Comparison of ENCODE assay signal across 11 cellular contexts in genomic region chr15:30097827-30098226, GRCh38. TPM values are rescaled to one million over a fixed set of nuclear protein-coding genes. Genes with fewer than 3 reads are reported as not detected.
DNase-seq lines count a peak whose midpoint lies in the region; ATAC-seq, FAIRE-seq and TF ChIP-seq lines count a peak whose summit lies in the region.
"Not testable (repeated sequence)": the region's sequence is repeated elsewhere in the genome, so short reads cannot be mapped to it uniquely, and the experiment has no call there.
"Had no signal": no experiment of that assay in that cellular context is flagged by ENCODE, and none has a peak within 500 bp of the region (broad histone marks: within the 10 kb centered on the region; RNA-seq: fewer than 3 reads in every experiment).

No MANE protein-coding gene starts in this region.

- DNase-seq in CD4-positive, CD25-positive, alpha-beta regulatory T cell; T-helper 17 cell; activated T-cell treated with anti-CD3 and anti-CD28 coated beads, Interleukin-2, amount 50 U/mL, for 4 hours; body of pancreas; HepG2 (ENCODE audit: low spot score); natural killer cell treated with Interleukin-12 subunit alpha and Interleukin-12 subunit beta and Interleukin-15 and Interleukin-18, amount 100 ng/mL, for 72 hours (ENCODE audit: low spot score): not testable (repeated sequence)

- FAIRE-seq in HepG2 (lab: Jason Lieb, UNC): not testable (repeated sequence)

- TF ChIP-seq EP300 in HepG2 (IDR thresholded peaks at IDR 0.05; ENCODE audit: low read depth in 2 of 2, low read length in 2 of 2); HepG2 (CRISPR knock-in tag; IDR thresholded peaks at IDR 0.05; ENCODE audit: borderline replicate concordance): not testable (repeated sequence)

- ATAC-seq in CD4-positive, CD25-positive, alpha-beta regulatory T cell (ENCODE audit: low read depth in 2 of 2): peak; percentile 66 to 71
- ATAC-seq in HG03354 (IDR thresholded peaks at IDR 0.05; ENCODE audit: poor library complexity, severe bottlenecking, unreplicated experiment) (peak; percentile 52), T-helper 17 cell (peak; percentile 71), body of pancreas (peak; percentile 59), HepG2 (peak; percentile 82)
- peak; percentile 63 to 69 for ATAC-seq in activated T-cell treated with anti-CD3 and anti-CD28 coated beads, Interleukin-2, amount 50 U/mL, for 4 hours
- ATAC-seq in natural killer cell treated with Interleukin-12 subunit alpha and Interleukin-12 subunit beta and Interleukin-15 and Interleukin-18, amount 100 ng/mL, for 72 hours: peak; percentile 66 to 68

- intact Hi-C loops in body of pancreas (cut with DNase I); HepG2 (cut with micrococcal nuclease; ENCODE audit: unreplicated experiment): not testable (repeated sequence)

- BruUV-seq in HepG2 (replicated peaks; lab: Mats Ljungman, UMichigan): not testable (repeated sequence)

- H3K27me3 Mint-ChIP-seq in CD4-positive, CD25-positive, alpha-beta regulatory T cell; T-helper 17 cell; activated T-cell treated with anti-CD3 and anti-CD28 coated beads, Interleukin-2, amount 50 U/mL, for 4 hours (ENCODE audit: low read depth); natural killer cell treated with Interleukin-12 subunit alpha and Interleukin-12 subunit beta and Interleukin-15 and Interleukin-18, amount 100 ng/mL, for 72 hours: not testable (repeated sequence)

- H3K27me3 ChIP-seq in CD4-positive, CD25-positive, alpha-beta regulatory T cell (ENCODE audit: control insufficient read depth, insufficient read depth, low read length); body of pancreas; HepG2 (ENCODE audit: control insufficient read depth in 1 of 2, insufficient read depth in 2 of 2, low read length in 2 of 2): not testable (repeated sequence)

- not testable (repeated sequence) for H3K9me3 Mint-ChIP-seq in CD4-positive, CD25-positive, alpha-beta regulatory T cell; activated T-cell treated with anti-CD3 and anti-CD28 coated beads, Interleukin-2, amount 50 U/mL, for 4 hours; natural killer cell treated with Interleukin-12 subunit alpha and Interleukin-12 subunit beta and Interleukin-15 and Interleukin-18, amount 100 ng/mL, for 72 hours

- H3K27ac Mint-ChIP-seq in CD4-positive, CD25-positive, alpha-beta regulatory T cell; T-helper 17 cell; natural killer cell treated with Interleukin-12 subunit alpha and Interleukin-12 subunit beta and Interleukin-15 and Interleukin-18, amount 100 ng/mL, for 72 hours: not testable (repeated sequence)

- not testable (repeated sequence) for TF ChIP-seq CTCF in body of pancreas (IDR thresholded peaks at IDR 0.05); HepG2 (CRISPR knock-in tag; IDR thresholded peaks at IDR 0.05)

- not testable (repeated sequence) for H3K4me3 ChIP-seq in CD4-positive, CD25-positive, alpha-beta regulatory T cell (ENCODE audit: low read depth, low read length); body of pancreas; HepG2 (replicated peaks in 1 of 3; ENCODE audit: insufficient read depth in 1 of 3, low read depth in 2 of 3, low read length in 3 of 3)

- not testable (repeated sequence) for H3K9ac ChIP-seq in HepG2 (ENCODE audit: insufficient read depth, low read depth, low read length)

- in situ Hi-C loops in HepG2 (cut with HindIII; ENCODE audit: extremely low pct_ligation_motif_present, low pct_unique_long_range_greater_than_20kb): not testable (repeated sequence)

- H3K4me3 Mint-ChIP-seq in CD4-positive, CD25-positive, alpha-beta regulatory T cell; T-helper 17 cell; activated T-cell treated with anti-CD3 and anti-CD28 coated beads, Interleukin-2, amount 50 U/mL, for 4 hours; natural killer cell treated with Interleukin-12 subunit alpha and Interleukin-12 subunit beta and Interleukin-15 and Interleukin-18, amount 100 ng/mL, for 72 hours: not testable (repeated sequence)

- not testable (repeated sequence) for H4K20me1 ChIP-seq in HepG2 (ENCODE audit: insufficient read depth, low read length)

- TF ChIP-seq RAD21 in HepG2 (CRISPR knock-in tag; IDR thresholded peaks at IDR 0.05): not testable (repeated sequence)

- not testable (repeated sequence) for H3K36me3 Mint-ChIP-seq in CD4-positive, CD25-positive, alpha-beta regulatory T cell; T-helper 17 cell (ENCODE audit: low read depth); activated T-cell treated with anti-CD3 and anti-CD28 coated beads, Interleukin-2, amount 50 U/mL, for 4 hours (ENCODE audit: insufficient read depth); natural killer cell treated with Interleukin-12 subunit alpha and Interleukin-12 subunit beta and Interleukin-15 and Interleukin-18, amount 100 ng/mL, for 72 hours

- H3K4me1 Mint-ChIP-seq in CD4-positive, CD25-positive, alpha-beta regulatory T cell; T-helper 17 cell; activated T-cell treated with anti-CD3 and anti-CD28 coated beads, Interleukin-2, amount 50 U/mL, for 4 hours (ENCODE audit: low read depth); natural killer cell treated with Interleukin-12 subunit alpha and Interleukin-12 subunit beta and Interleukin-15 and Interleukin-18, amount 100 ng/mL, for 72 hours (ENCODE audit: low read depth in 2 of 2): not testable (repeated sequence)

- not testable (repeated sequence) for H3K4me1 ChIP-seq in CD4-positive, CD25-positive, alpha-beta regulatory T cell (ENCODE audit: control insufficient read depth, insufficient read depth, low read length, poor library complexity, severe bottlenecking); body of pancreas; HepG2 (ENCODE audit: insufficient read depth, low read length)

- H3K4me2 ChIP-seq in HepG2 (ENCODE audit: low read depth, low read length): not testable (repeated sequence)

- H3K9me3 ChIP-seq in CD4-positive, CD25-positive, alpha-beta regulatory T cell (ENCODE audit: control insufficient read depth in 2 of 2, low read length in 2 of 2); T-helper 17 cell (ENCODE audit: control insufficient read depth, low read length, poor library complexity, severe bottlenecking); body of pancreas; HepG2 (ENCODE audit: low read length): not testable (repeated sequence)

- no CpG with 5 or more reads among the region's 8 CpGs for WGBS in body of pancreas, 2 donors
- WGBS in HepG2 (ENCODE audit: low lambda C conversion rate): no CpG with 5 or more reads among the region's 8 CpGs

- CTCF ChIA-PET in HepG2 (lab: Yijun Ruan, JAX; ENCODE audit: low intra/inter-chr PET ratio, low total read pairs): not testable (repeated sequence)

- not testable (repeated sequence) for TF ChIP-seq POLR2A in body of pancreas (IDR thresholded peaks at IDR 0.05); HepG2 (IDR thresholded peaks at IDR 0.05; ENCODE audit: insufficient read depth in 1 of 2, low read depth in 2 of 2, low read length in 2 of 2)

- not testable (repeated sequence) for H3K36me3 ChIP-seq in CD4-positive, CD25-positive, alpha-beta regulatory T cell (ENCODE audit: control insufficient read depth, insufficient read depth, low read length); body of pancreas (replicated peaks in 1 of 2; ENCODE audit: insufficient read depth in 1 of 2, low read depth in 2 of 2); HepG2 (replicated peaks in 1 of 2; ENCODE audit: control insufficient read depth in 1 of 2, insufficient read depth in 2 of 2, low read length in 2 of 2)

- not testable (repeated sequence) for H3K79me2 ChIP-seq in HepG2 (ENCODE audit: insufficient read depth, low read length)

- not testable (repeated sequence) for H3K27ac ChIP-seq in CD4-positive, CD25-positive, alpha-beta regulatory T cell (ENCODE audit: insufficient read depth, low read length, poor library complexity, severe bottlenecking); body of pancreas; HepG2 (ENCODE audit: extremely low read length, insufficient read depth, low read length)

- POLR2A ChIA-PET in HepG2 (lab: Yijun Ruan, JAX): not testable (repeated sequence)

- not testable (repeated sequence) for H2AFZ ChIP-seq in HepG2 (ENCODE audit: low read length)

RNA-seq across cellular contexts. Expression of gene GOLGA8J, which starts 15.1 kb away (rescaled TPM):
- not detected for total RNA-seq in CD4-positive, CD25-positive, alpha-beta regulatory T cell
- polyA plus RNA-seq in CD4-positive, CD25-positive, alpha-beta regulatory T cell: not detected
- total RNA-seq in T-helper 17 cell: under 1 TPM in 1 of 2 donors, not detected in 1; 0.50 TPM
- under 1 TPM in 1 of 3 donors, not detected in 2; 0.11 TPM for total RNA-seq in activated T-cell treated with anti-CD3 and anti-CD28 coated beads, Interleukin-2, amount 50 U/mL, for 4 hours
- total RNA-seq in body of pancreas: not detected
- not detected in 2 replicates for total RNA-seq in HepG2 (2016; rRNA removed; fragmentation: Illumina TruSeq; extraction: Trizol)
- 0.18 TPM in 1 of 2 replicates, not detected in the other for total RNA-seq in HepG2 (2016; cell fraction: cytosol; rRNA removed; fragmentation: Illumina TruSeq; extraction: Trizol; ENCODE audit: low read depth)
- total RNA-seq in HepG2 (2016; cell fraction: insoluble cytoplasmic fraction; rRNA removed; fragmentation: Illumina TruSeq; extraction: Trizol): 0.16 TPM in 1 of 2 replicates, not detected in the other
- not detected in 2 replicates for total RNA-seq in HepG2 (2016; cell fraction: membrane; rRNA removed; fragmentation: Illumina TruSeq; extraction: Trizol)
- not detected in 2 replicates for total RNA-seq in HepG2 (2016; cell fraction: nucleus; rRNA removed; fragmentation: Illumina TruSeq; extraction: Trizol)
- polyA plus RNA-seq in HepG2 (2011; rRNA removed): 0.05 TPM in 1 of 2 replicates, not detected in the other
- polyA plus RNA-seq in HepG2 (2011; cell fraction: cytosol; rRNA removed): not detected in 2 replicates
- 0.17 and 0.24 TPM in 2 replicates for polyA plus RNA-seq in HepG2 (2011; cell fraction: nucleus; rRNA removed)
- polyA plus RNA-seq in HepG2 (2012): not detected in 2 replicates
- not detected in 2 replicates for polyA plus RNA-seq in HepG2 (2016; cell fraction: cytosol; fragmentation: Illumina TruSeq; extraction: Trizol; ENCODE audit: low read depth)
- not detected in 2 replicates for polyA plus RNA-seq in HepG2 (2016; cell fraction: insoluble cytoplasmic fraction; fragmentation: Illumina TruSeq; extraction: Trizol; ENCODE audit: low read depth)
- not detected in 2 replicates for polyA plus RNA-seq in HepG2 (2016; cell fraction: membrane; fragmentation: Illumina TruSeq; extraction: Trizol; ENCODE audit: low read depth)
- not detected in 2 replicates for polyA plus RNA-seq in HepG2 (2016; cell fraction: nucleus; fragmentation: Illumina TruSeq; extraction: Trizol; ENCODE audit: insufficient read depth, low read depth)
- polyA minus RNA-seq in HepG2 (2011; rRNA and poly(A)+ RNA removed; ENCODE audit: low replicate concordance): not detected in 2 replicates
- not detected in 2 replicates for polyA minus RNA-seq in HepG2 (2011; cell fraction: cytosol; rRNA and poly(A)+ RNA removed)
- polyA minus RNA-seq in HepG2 (2011; cell fraction: nucleus; rRNA and poly(A)+ RNA removed): not detected in 2 replicates
- under 1 TPM in 1 of 2 donors, not detected in 1; 0.21 TPM for total RNA-seq in natural killer cell treated with Interleukin-12 subunit alpha and Interleukin-12 subunit beta and Interleukin-15 and Interleukin-18, amount 100 ng/mL, for 72 hours
- total RNA-seq: Peyer's patch had no signal
- polyA plus RNA-seq: BJ; CD8-positive, alpha-beta memory T cell had no signal

RNA-seq across cellular contexts. Expression of gene GOLGA8T, which starts 37.0 kb away (rescaled TPM):
- total RNA-seq in CD4-positive, CD25-positive, alpha-beta regulatory T cell: not detected
- polyA plus RNA-seq in CD4-positive, CD25-positive, alpha-beta regulatory T cell: not detected
- total RNA-seq in T-helper 17 cell: under 1 TPM; 0.17 to 0.26 TPM
- total RNA-seq in activated T-cell treated with anti-CD3 and anti-CD28 coated beads, Interleukin-2, amount 50 U/mL, for 4 hours: not detected
- under 1 TPM in 1 of 2 donors, not detected in 1; 0.26 TPM for total RNA-seq in body of pancreas
- not detected in 2 replicates for total RNA-seq in HepG2 (2016; rRNA removed; fragmentation: Illumina TruSeq; extraction: Trizol)
- total RNA-seq in HepG2 (2016; cell fraction: cytosol; rRNA removed; fragmentation: Illumina TruSeq; extraction: Trizol; ENCODE audit: low read depth): not detected in 2 replicates
- not detected in 2 replicates for total RNA-seq in HepG2 (2016; cell fraction: insoluble cytoplasmic fraction; rRNA removed; fragmentation: Illumina TruSeq; extraction: Trizol)
- total RNA-seq in HepG2 (2016; cell fraction: membrane; rRNA removed; fragmentation: Illumina TruSeq; extraction: Trizol): not detected in 2 replicates
- not detected in 2 replicates for total RNA-seq in HepG2 (2016; cell fraction: nucleus; rRNA removed; fragmentation: Illumina TruSeq; extraction: Trizol)
- polyA plus RNA-seq in HepG2 (2011; rRNA removed): 0.07 TPM in 1 of 2 replicates, not detected in the other
- polyA plus RNA-seq in HepG2 (2011; cell fraction: cytosol; rRNA removed): 0.05 TPM in 1 of 2 replicates, not detected in the other
- not detected in 2 replicates for polyA plus RNA-seq in HepG2 (2011; cell fraction: nucleus; rRNA removed)
- polyA plus RNA-seq in HepG2 (2012): 0.16 TPM in 1 of 2 replicates, not detected in the other
- not detected in 2 replicates for polyA plus RNA-seq in HepG2 (2016; cell fraction: cytosol; fragmentation: Illumina TruSeq; extraction: Trizol; ENCODE audit: low read depth)
- polyA plus RNA-seq in HepG2 (2016; cell fraction: insoluble cytoplasmic fraction; fragmentation: Illumina TruSeq; extraction: Trizol; ENCODE audit: low read depth): not detected in 2 replicates
- not detected in 2 replicates for polyA plus RNA-seq in HepG2 (2016; cell fraction: membrane; fragmentation: Illumina TruSeq; extraction: Trizol; ENCODE audit: low read depth)
- not detected in 2 replicates for polyA plus RNA-seq in HepG2 (2016; cell fraction: nucleus; fragmentation: Illumina TruSeq; extraction: Trizol; ENCODE audit: insufficient read depth, low read depth)
- polyA minus RNA-seq in HepG2 (2011; rRNA and poly(A)+ RNA removed; ENCODE audit: low replicate concordance): 0.07 TPM in 1 of 2 replicates, not detected in the other
- polyA minus RNA-seq in HepG2 (2011; cell fraction: cytosol; rRNA and poly(A)+ RNA removed): not detected in 2 replicates
- polyA minus RNA-seq in HepG2 (2011; cell fraction: nucleus; rRNA and poly(A)+ RNA removed): 0.50 TPM in 1 of 2 replicates, not detected in the other
- 1 to 10 TPM; 1.7 to 2.3 TPM for total RNA-seq in natural killer cell treated with Interleukin-12 subunit alpha and Interleukin-12 subunit beta and Interleukin-15 and Interleukin-18, amount 100 ng/mL, for 72 hours
- total RNA-seq: A172; CD8-positive, alpha-beta memory T cell had no signal
- polyA plus RNA-seq: BJ; CD8-positive, alpha-beta memory T cell had no signal
